7 cellular contexts compared by ENCODE assay signal in genomic region chr6:168256940-168257339, GRCh38.
"Had no signal": no experiment of that assay in that cellular context is flagged by ENCODE, and none has a peak within 500 bp of the region (broad histone marks: within the 10 kb centered on the region; RNA-seq: fewer than 3 reads in every experiment).

No MANE protein-coding gene starts in this region.

- H3K4me3 Mint-ChIP-seq: IgD-negative memory B cell had no signal

- DNase-seq: IMR-90, KBM-7, KG1 had no signal

- H3K27me3 Mint-ChIP-seq: IgD-negative memory B cell had no signal

- H3K4me3 ChIP-seq: K562 had no signal

- FAIRE-seq: HTR-8/SVneo, K562 had no signal

- H3K27ac ChIP-seq: HL-60 had no signal

- H3K27ac Mint-ChIP-seq: IgD-negative memory B cell had no signal

- ATAC-seq: K562 had no signal

- H3K36me3 Mint-ChIP-seq: IgD-negative memory B cell had no signal
